Comparison of ENCODE assay signal across 8 cellular contexts in the genomic region with DNA sequence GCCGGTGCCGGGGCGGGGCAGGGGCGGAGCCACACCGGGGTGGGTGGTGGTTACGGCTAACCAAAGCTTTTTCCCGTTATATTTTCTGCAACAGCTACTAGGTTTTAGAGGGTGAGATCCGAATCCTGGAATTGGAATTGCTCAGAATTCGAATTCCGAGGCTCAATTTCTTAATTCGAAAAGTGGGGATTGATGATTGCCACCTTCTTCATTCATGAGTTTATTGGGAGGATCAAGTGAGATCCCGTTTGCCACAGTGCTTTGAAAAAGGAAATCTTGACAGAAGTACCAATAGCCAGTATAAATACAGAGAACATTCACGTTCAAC. TPM values are rescaled to one million over a fixed set of nuclear protein-coding genes. Genes with fewer than 3 reads are reported as not detected.
DNase-seq lines count a peak whose midpoint lies in the region; ATAC-seq and TF ChIP-seq lines count a peak whose summit lies in the region.

No MANE protein-coding gene starts in this region.

- H3K27me3 ChIP-seq in kidney epithelial cell (ENCODE audit: control insufficient read depth, insufficient read depth, low read length) (no peaks in the 10 kb centered on the region), thoracic aorta (replicated peaks; ENCODE audit: insufficient read depth) (no peaks in the 10 kb centered on the region)

- H3K4me3 ChIP-seq in kidney epithelial cell (ENCODE audit: low read depth, low read length) (peak overlapping the region; percentile 50), thoracic aorta (peak overlapping the region; percentile 97)

- ATAC-seq in activated CD8-positive, alpha-beta memory T cell treated with anti-CD3 and anti-CD28 coated beads, Interleukin-2, amount 10 ng/mL, durations not matched to agents 7 days and 5 days, result no peak
- no peak for ATAC-seq in thoracic aorta (ENCODE audit: insufficient number of reproducible peaks, low FRiP score, low read depth)

- H3K36me3 Mint-ChIP-seq in activated CD8-positive, alpha-beta memory T cell treated with anti-CD3 and anti-CD28 coated beads, Interleukin-2, amount 10 ng/mL, durations not matched to agents 7 days and 5 days, result peaks cover 1% of the 10 kb centered on the region
- peaks cover 1% of the 10 kb centered on the region for H3K36me3 Mint-ChIP-seq in activated T-helper 1 cell treated with anti-CD3 and anti-CD28 coated beads, Interleukin-12 subunit alpha, Interleukin-12 subunit beta, Interleukin-2, Interleukin-4 antibody, amounts not matched to agents 30 ng/mL and 10 ng/mL and 1 ng/mL, durations not matched to agents 14 hours and 24 hours and 36 hours (ENCODE audit: low read depth)

- H3K9me3 Mint-ChIP-seq in activated CD8-positive, alpha-beta memory T cell treated with anti-CD3 and anti-CD28 coated beads, Interleukin-2, amount 10 ng/mL, durations not matched to agents 7 days and 5 days (ENCODE audit: low read depth), result no peaks in the 10 kb centered on the region
- no peaks in the 10 kb centered on the region for H3K9me3 Mint-ChIP-seq in activated T-helper 1 cell treated with anti-CD3 and anti-CD28 coated beads, Interleukin-12 subunit alpha, Interleukin-12 subunit beta, Interleukin-2, Interleukin-4 antibody, amounts not matched to agents 30 ng/mL and 10 ng/mL and 1 ng/mL, durations not matched to agents 14 hours and 24 hours and 36 hours

- H3K9me3 ChIP-seq in thoracic aorta, result no peaks in the 10 kb centered on the region

- CTCF ChIA-PET in activated CD8-positive, alpha-beta memory T cell treated with anti-CD3 and anti-CD28 coated beads, Interleukin-2, amount 10 ng/mL, durations not matched to agents 7 days and 5 days (lab: Charles Lee), result interaction anchor here (0.9 to 2.1 kb wide), 6 partner anchors 18 to 106 kb away, joined by 3 to 10 read pairs (median 5); a partner anchor contains a TSS

- peak overlapping the region in 1 of 2 donors; percentile 99 for H3K27ac ChIP-seq in thoracic aorta

- peak overlapping the region; percentile 70 for H3K4me3 Mint-ChIP-seq in activated CD8-positive, alpha-beta memory T cell treated with anti-CD3 and anti-CD28 coated beads, Interleukin-2, amount 10 ng/mL, durations not matched to agents 7 days and 5 days
- peak overlapping the region; percentile 79 for H3K4me3 Mint-ChIP-seq in activated T-helper 1 cell treated with anti-CD3 and anti-CD28 coated beads, Interleukin-12 subunit alpha, Interleukin-12 subunit beta, Interleukin-2, Interleukin-4 antibody, amounts not matched to agents 30 ng/mL and 10 ng/mL and 1 ng/mL, durations not matched to agents 14 hours and 24 hours and 36 hours

- H3K4me1 Mint-ChIP-seq in activated CD8-positive, alpha-beta memory T cell treated with anti-CD3 and anti-CD28 coated beads, Interleukin-2, amount 10 ng/mL, durations not matched to agents 7 days and 5 days, result peaks cover 19% of the 10 kb centered on the region
- peaks cover 19% of the 10 kb centered on the region for H3K4me1 Mint-ChIP-seq in activated T-helper 1 cell treated with anti-CD3 and anti-CD28 coated beads, Interleukin-12 subunit alpha, Interleukin-12 subunit beta, Interleukin-2, Interleukin-4 antibody, amounts not matched to agents 30 ng/mL and 10 ng/mL and 1 ng/mL, durations not matched to agents 14 hours and 24 hours and 36 hours (ENCODE audit: low read depth)

- intact Hi-C loops in activated T-helper 1 cell treated with anti-CD3 and anti-CD28 coated beads, Interleukin-12 subunit alpha, Interleukin-12 subunit beta, Interleukin-2, Interleukin-4 antibody, amounts not matched to agents 30 ng/mL and 10 ng/mL and 1 ng/mL, durations not matched to agents 14 hours and 24 hours and 36 hours (cut with micrococcal nuclease), result loop anchor here (1.0 to 2.0 kb wide), 6 partner anchors 50 to 889 kb away; a partner anchor contains a TSS

- H3K4me1 ChIP-seq in thoracic aorta (ENCODE audit: control insufficient read depth in 1 of 2, low read depth in 2 of 2), result peaks cover 9 to 17% of the 10 kb centered on the region in 2 donors

- no peak for DNase-seq in activated CD8-positive, alpha-beta memory T cell treated with anti-CD3 and anti-CD28 coated beads, Interleukin-2, amount 10 ng/mL, durations not matched to agents 7 days and 5 days
- no peak for DNase-seq in activated CD8-positive, alpha-beta memory T cell treated with anti-CD3 and anti-CD28 coated beads, Interleukin-2, amount 50 U/mL, for 48 hours
- DNase-seq in activated T-helper 1 cell treated with anti-CD3 and anti-CD28 coated beads, Interleukin-12 subunit alpha, Interleukin-12 subunit beta, Interleukin-2, Interleukin-4 antibody, amounts not matched to agents 30 ng/mL and 10 ng/mL and 1 ng/mL, durations not matched to agents 14 hours and 24 hours and 36 hours (ENCODE audit: low spot score), result no peak
- DNase-seq in kidney epithelial cell (ENCODE audit: low read depth) (no peak), thoracic aorta (ENCODE audit: low spot score) (no peak), iPS-NIHi11 (ENCODE audit: low spot score) (no peak), dermis blood vessel endothelial cell (no peak)
- no peak for DNase-seq in stimulated activated CD8-positive, alpha-beta memory T cell treated with anti-CD3 and anti-CD28 coated beads, Interleukin-4, amount 100 ng/mL, for 48 hours

- TF ChIP-seq CTCF in kidney epithelial cell (IDR thresholded peaks at IDR 0.05; ENCODE audit: insufficient read depth, low read length, poor library complexity, severe bottlenecking) (no peak), thoracic aorta (IDR thresholded peaks at IDR 0.05) (no peak)

- no peaks in the 10 kb centered on the region for H3K27me3 Mint-ChIP-seq in activated CD8-positive, alpha-beta memory T cell treated with anti-CD3 and anti-CD28 coated beads, Interleukin-2, amount 10 ng/mL, durations not matched to agents 7 days and 5 days
- no peaks in the 10 kb centered on the region for H3K27me3 Mint-ChIP-seq in activated T-helper 1 cell treated with anti-CD3 and anti-CD28 coated beads, Interleukin-12 subunit alpha, Interleukin-12 subunit beta, Interleukin-2, Interleukin-4 antibody, amounts not matched to agents 30 ng/mL and 10 ng/mL and 1 ng/mL, durations not matched to agents 14 hours and 24 hours and 36 hours (ENCODE audit: insufficient read depth)

- peak overlapping the region; percentile 54 for H3K27ac Mint-ChIP-seq in activated CD8-positive, alpha-beta memory T cell treated with anti-CD3 and anti-CD28 coated beads, Interleukin-2, amount 10 ng/mL, durations not matched to agents 7 days and 5 days
- no peak overlapping the region for H3K27ac Mint-ChIP-seq in activated T-helper 1 cell treated with anti-CD3 and anti-CD28 coated beads, Interleukin-12 subunit alpha, Interleukin-12 subunit beta, Interleukin-2, Interleukin-4 antibody, amounts not matched to agents 30 ng/mL and 10 ng/mL and 1 ng/mL, durations not matched to agents 14 hours and 24 hours and 36 hours

- no peaks in the 10 kb centered on the region for H3K36me3 ChIP-seq in kidney epithelial cell (ENCODE audit: control insufficient read depth, insufficient read depth, low read length)
- H3K36me3 ChIP-seq in thoracic aorta, result no peaks in the 10 kb centered on the region

RNA-seq across cellular contexts. Expression of a gene that starts 0.2 kb away (rescaled TPM):
- 10 to 100 TPM; 11.5 to 14.8 TPM for total RNA-seq in activated CD8-positive, alpha-beta memory T cell treated with anti-CD3 and anti-CD28 coated beads, Interleukin-2, amount 10 ng/mL, durations not matched to agents 7 days and 5 days
- total RNA-seq in activated T-helper 1 cell treated with anti-CD3 and anti-CD28 coated beads, Interleukin-12 subunit alpha, Interleukin-12 subunit beta, Interleukin-2, Interleukin-4 antibody, amounts not matched to agents 30 ng/mL and 10 ng/mL and 1 ng/mL, durations not matched to agents 14 hours and 24 hours and 36 hours, result 6.4 and 8.2 TPM in 2 replicates
- total RNA-seq in kidney epithelial cell (39.7 and 45.6 TPM in 2 replicates), thoracic aorta (10 to 100 TPM; 10.2 to 20.9 TPM), dermis blood vessel endothelial cell (19.1 and 23.3 TPM in 2 replicates)

RNA-seq across cellular contexts. Expression of a gene that starts 0.5 kb away (rescaled TPM):
- 1 to 10 TPM; 3.7 to 4.1 TPM for total RNA-seq in activated CD8-positive, alpha-beta memory T cell treated with anti-CD3 and anti-CD28 coated beads, Interleukin-2, amount 10 ng/mL, durations not matched to agents 7 days and 5 days
- 3.4 and 3.7 TPM in 2 replicates for total RNA-seq in activated T-helper 1 cell treated with anti-CD3 and anti-CD28 coated beads, Interleukin-12 subunit alpha, Interleukin-12 subunit beta, Interleukin-2, Interleukin-4 antibody, amounts not matched to agents 30 ng/mL and 10 ng/mL and 1 ng/mL, durations not matched to agents 14 hours and 24 hours and 36 hours
- total RNA-seq in kidney epithelial cell (7.4 and 8.9 TPM in 2 replicates), thoracic aorta (10 to 100 TPM in 1 of 2 donors, 1 to 10 TPM in 1; 7.0 to 18.0 TPM), dermis blood vessel endothelial cell (8.8 and 9.7 TPM in 2 replicates)

RNA-seq across cellular contexts. Expression of a gene that starts 29.0 kb away (rescaled TPM):
- total RNA-seq in activated CD8-positive, alpha-beta memory T cell treated with anti-CD3 and anti-CD28 coated beads, Interleukin-2, amount 10 ng/mL, durations not matched to agents 7 days and 5 days, result 10 to 100 TPM in 1 of 2 experiments, 1 to 10 TPM in 1; 9.8 to 13.9 TPM
- 10.0 and 12.9 TPM in 2 replicates for total RNA-seq in activated T-helper 1 cell treated with anti-CD3 and anti-CD28 coated beads, Interleukin-12 subunit alpha, Interleukin-12 subunit beta, Interleukin-2, Interleukin-4 antibody, amounts not matched to agents 30 ng/mL and 10 ng/mL and 1 ng/mL, durations not matched to agents 14 hours and 24 hours and 36 hours
- 8.8 and 9.4 TPM in 2 replicates for total RNA-seq in kidney epithelial cell
- total RNA-seq in thoracic aorta, result 10 to 100 TPM in 1 of 2 donors, 1 to 10 TPM in 1; 4.4 to 19.8 TPM
- 8.5 and 17.0 TPM in 2 replicates for total RNA-seq in dermis blood vessel endothelial cell

RNA-seq across cellular contexts. Expression of a gene that starts 32.6 kb away (rescaled TPM):
- total RNA-seq in activated CD8-positive, alpha-beta memory T cell treated with anti-CD3 and anti-CD28 coated beads, Interleukin-2, amount 10 ng/mL, durations not matched to agents 7 days and 5 days, result under 1 TPM in 1 of 2 experiments, not detected in 1; 0.12 TPM
- total RNA-seq in activated T-helper 1 cell treated with anti-CD3 and anti-CD28 coated beads, Interleukin-12 subunit alpha, Interleukin-12 subunit beta, Interleukin-2, Interleukin-4 antibody, amounts not matched to agents 30 ng/mL and 10 ng/mL and 1 ng/mL, durations not matched to agents 14 hours and 24 hours and 36 hours, result 0.12 and 0.29 TPM in 2 replicates
- total RNA-seq in kidney epithelial cell (0.04 and 0.27 TPM in 2 replicates), thoracic aorta (under 1 TPM; 0.27 to 0.35 TPM), dermis blood vessel endothelial cell (not detected in 2 replicates)

RNA-seq across cellular contexts. Expression of a gene that starts 50.4 kb away (rescaled TPM):
- 10 to 100 TPM in 1 of 2 experiments, 1 to 10 TPM in 1; 4.6 to 10.3 TPM for total RNA-seq in activated CD8-positive, alpha-beta memory T cell treated with anti-CD3 and anti-CD28 coated beads, Interleukin-2, amount 10 ng/mL, durations not matched to agents 7 days and 5 days
- 6.4 and 7.6 TPM in 2 replicates for total RNA-seq in activated T-helper 1 cell treated with anti-CD3 and anti-CD28 coated beads, Interleukin-12 subunit alpha, Interleukin-12 subunit beta, Interleukin-2, Interleukin-4 antibody, amounts not matched to agents 30 ng/mL and 10 ng/mL and 1 ng/mL, durations not matched to agents 14 hours and 24 hours and 36 hours
- total RNA-seq in kidney epithelial cell, result 2.9 and 4.6 TPM in 2 replicates
- 1 to 10 TPM; 4.1 to 4.3 TPM for total RNA-seq in thoracic aorta
- total RNA-seq in dermis blood vessel endothelial cell, result 4.0 and 11.9 TPM in 2 replicates
